ENCODE assay signal across 31 cellular contexts in genomic region chr6:29739882-29740261, GRCh38. TPM values are rescaled to one million over a fixed set of nuclear protein-coding genes. Genes with fewer than 3 reads are reported as not detected.
"Had no signal": no experiment of that assay in that cellular context is flagged by ENCODE, and none has a peak within 500 bp of the region (broad histone marks: within the 10 kb centered on the region; RNA-seq: fewer than 3 reads in every experiment).

No MANE protein-coding gene starts in this region.

- H3K36me3 Mint-ChIP-seq: mesothelial cell of epicardium, naive B cell, neural progenitor cell had no signal

- H3K4me3 ChIP-seq: left ventricle myocardium inferior, lung, neural progenitor cell, right atrium auricular region, right lobe of liver, smooth muscle cell, stomach, testis, thyroid gland, transverse colon, upper lobe of left lung, vagina had no signal

- H3K9me3 Mint-ChIP-seq: naive B cell; natural killer cell; neural progenitor cell; stimulated activated naive B cell treated with anti-CD40 and anti-IgM and Interleukin-4, amounts not matched to agents 10 μg/mL and 1 μg/mL and 100 μg/mL, for 72 hours had no signal

- DNase-seq: left ventricle myocardium inferior; mesendoderm; naive B cell; natural killer cell; nephron progenitor cell; occipital lobe; right lobe of liver; stimulated activated CD4-positive, alpha-beta T cell treated with anti-CD3 and anti-CD28 coated beads, Interleukin-1b, Interleukin-23, amount 100 ng/mL, for 48 hours; stimulated activated CD4-positive, alpha-beta T cell treated with anti-CD3 and anti-CD28 coated beads, Interleukin-2, amount 100 ng/mL, for 48 hours; stimulated activated CD4-positive, alpha-beta T cell treated with anti-CD3 and anti-CD28 coated beads, Interleukin-4, amount 100 ng/mL, for 4 hours; stimulated activated naive B cell treated with anti-CD40 and anti-IgM and Interleukin-4, amounts not matched to agents 10 μg/mL and 1 μg/mL and 100 μg/mL, for 72 hours; stimulated activated naive CD8-positive, alpha-beta T cell treated with anti-CD3 and anti-CD28 coated beads, Interleukin-15, Interleukin-2, amounts not matched to agents 100 U/mL and 50 U/mL, for 24 hours; stomach; testis; thyroid gland; transverse colon; upper lobe of left lung had no signal

- ATAC-seq: natural killer cell; right lobe of liver; stimulated activated naive B cell treated with anti-CD40 and anti-IgM and Interleukin-4, amounts not matched to agents 10 μg/mL and 1 μg/mL and 100 μg/mL, for 72 hours; stimulated activated naive CD8-positive, alpha-beta T cell treated with anti-CD3 and anti-CD28 coated beads, Interleukin-15, Interleukin-2, amounts not matched to agents 100 U/mL and 50 U/mL, for 24 hours had no signal

- H3K4me3 Mint-ChIP-seq: mesothelial cell of epicardium; natural killer cell; nephron progenitor cell; neural progenitor cell; stimulated activated naive B cell treated with anti-CD40 and anti-IgM and Interleukin-4, amounts not matched to agents 10 μg/mL and 1 μg/mL and 100 μg/mL, for 72 hours had no signal

- H3K27me3 ChIP-seq: neural progenitor cell, neutrophil, right atrium auricular region, right lobe of liver, stomach, testis, thyroid gland, transverse colon, upper lobe of left lung, vagina had no signal

- H3K4me1 ChIP-seq: neural progenitor cell, parathyroid adenoma, right lobe of liver, stomach, testis, thyroid gland, transverse colon, upper lobe of left lung, vagina had no signal

- H3K27ac Mint-ChIP-seq: mesothelial cell of epicardium; natural killer cell; nephron progenitor cell; neural progenitor cell; progenitor cell of endocrine pancreas; stimulated activated naive B cell treated with anti-CD40 and anti-IgM and Interleukin-4, amounts not matched to agents 10 μg/mL and 1 μg/mL and 100 μg/mL, for 72 hours had no signal

- H3K4me1 Mint-ChIP-seq: mesothelial cell of epicardium, nephron progenitor cell, neural progenitor cell had no signal

- H3K36me3 ChIP-seq: left ventricle myocardium inferior, neural progenitor cell, right atrium auricular region, right lobe of liver, thyroid gland, transverse colon had no signal

- H3K9me3 ChIP-seq: left ventricle myocardium inferior, neutrophil, right atrium auricular region, right lobe of liver, stomach, testis, thyroid gland, transverse colon, upper lobe of left lung, vagina had no signal

- H3K4me2 ChIP-seq: neural progenitor cell, smooth muscle cell had no signal

- H2AFZ ChIP-seq: neural progenitor cell, parathyroid adenoma had no signal

- H3K79me2 ChIP-seq: parathyroid adenoma had no signal

- H3K9ac ChIP-seq: neural progenitor cell, parathyroid adenoma had no signal

- H3K27ac ChIP-seq: left ventricle myocardium inferior, neural progenitor cell, neutrophil, parathyroid adenoma, right atrium auricular region, right lobe of liver, stomach, testis, thyroid gland, transverse colon, upper lobe of left lung, vagina had no signal

RNA-seq across cellular contexts. Expression of gene HLA-F, which starts 16.6 kb away (rescaled TPM):
- total RNA-seq: progenitor cell of endocrine pancreas had no signal

RNA-seq across cellular contexts. Expression of gene ZFP57, which starts 58.9 kb away (rescaled TPM):
- total RNA-seq: left ventricle myocardium inferior, mononuclear cell, occipital lobe, osteocyte, pulmonary artery endothelial cell, skeletal muscle tissue, smooth muscle cell, stomach, thyroid gland, urinary bladder had no signal
